In the genomic region with DNA sequence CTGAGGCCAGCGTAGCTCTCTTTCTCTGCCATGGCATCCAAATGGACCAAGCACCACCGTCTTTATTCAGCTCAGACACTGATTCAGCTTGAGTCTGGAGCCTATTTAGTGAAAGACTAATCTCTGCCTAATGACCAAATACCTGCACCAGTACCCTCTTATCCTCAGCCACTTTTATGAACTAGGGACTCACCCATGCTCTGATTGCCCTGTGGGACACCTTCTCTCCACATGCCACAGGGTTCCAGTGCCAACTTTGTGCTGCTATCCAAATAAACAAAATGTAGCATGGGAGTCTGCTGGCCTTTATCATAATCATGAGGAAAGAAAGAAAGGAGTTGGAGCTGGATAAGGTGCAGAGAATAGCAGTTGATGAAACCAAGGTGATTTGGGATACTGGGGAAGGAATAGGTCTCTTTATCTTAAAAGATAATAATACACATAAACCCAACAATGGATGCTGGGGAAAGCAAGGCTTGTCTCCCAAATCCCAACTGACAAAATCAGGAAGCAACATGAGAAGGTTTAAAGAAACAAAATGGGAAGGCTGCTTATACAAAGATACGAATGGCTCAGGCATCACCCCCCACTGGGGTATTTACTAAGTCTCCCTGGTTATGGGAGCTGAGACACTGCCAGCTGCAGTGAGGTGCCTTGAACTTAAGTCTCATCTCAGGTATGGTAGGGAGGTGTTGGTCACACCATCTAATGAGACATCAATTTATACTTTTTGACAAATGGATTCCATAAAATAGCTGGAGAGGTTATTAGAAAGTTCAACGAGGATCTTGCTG, we compare ENCODE assay signal across 18 cellular contexts.
DNase-seq lines count a peak whose midpoint lies in the region; ATAC-seq and TF ChIP-seq lines count a peak whose summit lies in the region.
"Had no signal": no experiment of that assay in that cellular context is flagged by ENCODE, and none has a peak within 500 bp of the region (broad histone marks: within the 10 kb centered on the region; RNA-seq: fewer than 3 reads in every experiment).

No MANE protein-coding gene starts in this region.

- H2BK15ac ChIP-seq in mesendoderm (replicated peaks; ENCODE audit: low read depth) = no peak overlapping the region

- WGBS in mesendoderm (ENCODE audit: extremely low coverage, insufficient coverage, low lambda C conversion rate) = no CpG with 5 or more reads among the region's 4 CpGs

- H3K4ac ChIP-seq in mesendoderm (ENCODE audit: low read depth, low read length) = no peak overlapping the region

- no peaks in the 10 kb centered on the region for H3K79me2 ChIP-seq in mesendoderm (ENCODE audit: control insufficient read depth, insufficient read depth, low read length)

- no peak overlapping the region for H3K56ac ChIP-seq in mesendoderm (ENCODE audit: low read length)

- POLR2A ChIA-PET in HEK293 (lab: Yijun Ruan, JAX) = no interaction called here

- DNase-seq in NCI-H345 (lab: John Stamatoyannopoulos, UW) (peak; percentile 9), NCI-H345 treated with DMSO at 0.1 percent for 48 hours (lab: John Stamatoyannopoulos, UW; ENCODE audit: unreplicated experiment) (no peak), cerebellum (ENCODE audit: low spot score) (peak; percentile 38), mesendoderm (peak; percentile 9), DMS114 treated with DMSO at 0.1 percent for 48 hours (lab: John Stamatoyannopoulos, UW; ENCODE audit: unreplicated experiment) (no peak), HuH-7 (ENCODE audit: low spot score) (no peak)
- DNase-seq: 8988T; BE2C; Caco-2; CD4-positive, alpha-beta T cell; DMS153; DMS79; GF-D8; KG1 had no signal

- H3K4me2 ChIP-seq in mesendoderm (ENCODE audit: low read length) = no peak overlapping the region

- H3K36me3 ChIP-seq in HEK293 (ENCODE audit: control insufficient read depth in 2 of 2, insufficient read depth in 1 of 2, low read length in 2 of 2) = peaks cover 0 to 21% of the 10 kb centered on the region in 2 experiments; a peak in 1 of 3 replicates
- H3K36me3 ChIP-seq in mesendoderm (ENCODE audit: control insufficient read depth, insufficient read depth, low read length) = no peaks in the 10 kb centered on the region
- H3K36me3 ChIP-seq: BE2C, HAP-1 had no signal

- no peaks in the 10 kb centered on the region for H3K27me3 ChIP-seq in mesendoderm (ENCODE audit: insufficient read depth, low read length, poor library complexity)
- H3K27me3 ChIP-seq: BE2C had no signal

- no peaks in the 10 kb centered on the region for H3K4me1 ChIP-seq in HEK293 (ENCODE audit: control insufficient read depth, insufficient read depth, low read length)
- H3K4me1 ChIP-seq in mesendoderm (ENCODE audit: control insufficient read depth, low read depth, low read length) = no peaks in the 10 kb centered on the region
- H3K4me1 ChIP-seq: BE2C, Caco-2 had no signal

- H2AK5ac ChIP-seq in mesendoderm (ENCODE audit: low read length) = no peak overlapping the region

- no peak overlapping the region for H4K8ac ChIP-seq in mesendoderm (ENCODE audit: low read depth, low read length)

- CTCF ChIA-PET in HEK293 (lab: Yijun Ruan, JAX) = interaction anchor here (0.7 to 1.0 kb wide), 3 partner anchors 9 to 578 kb away, joined by 3 to 4 read pairs (median 3); no protein-coding TSS in a partner anchor

- H3K23ac ChIP-seq in mesendoderm (ENCODE audit: low read length) = no peak overlapping the region

- H3K9ac ChIP-seq in mesendoderm (ENCODE audit: low read length) = no peak overlapping the region

- H3K27ac ChIP-seq in HEK293 (ENCODE audit: extremely low read depth, low read depth, low read length) (no peak overlapping the region), mesendoderm (ENCODE audit: low read depth, low read length) (no peak overlapping the region)

- H3K4me3 ChIP-seq in HEK293 (ENCODE audit: low read depth, low read length) (no peak overlapping the region), mesendoderm (ENCODE audit: low read length) (no peak overlapping the region)
- H3K4me3 ChIP-seq: HAP-1 had no signal

- no peak overlapping the region for H2BK5ac ChIP-seq in mesendoderm (ENCODE audit: low read length)

- no peaks in the 10 kb centered on the region for H3K9me3 ChIP-seq in HEK293 (ENCODE audit: control insufficient read depth, insufficient read depth, low read depth, low read length)
- H3K9me3 ChIP-seq: BE2C, Caco-2, HAP-1 had no signal

- H3K18ac ChIP-seq in mesendoderm (ENCODE audit: low read length) = no peak overlapping the region

- H3K79me1 ChIP-seq in mesendoderm (ENCODE audit: low read length) = no peaks in the 10 kb centered on the region

- ATAC-seq in HG03135 (IDR thresholded peaks at IDR 0.05; ENCODE audit: unreplicated experiment) = no peak
- ATAC-seq: HepG2 had no signal

- no peak for TF ChIP-seq CTCF in HEK293 (tag by site-specific recombination; IDR thresholded peaks at IDR 0.05)

- H2BK120ac ChIP-seq in mesendoderm (ENCODE audit: low read depth, low read length) = no peak overlapping the region

- H4K5ac ChIP-seq in mesendoderm (ENCODE audit: low read length) = no peak overlapping the region

TF ChIP-seq in HEK293, 187 proteins besides CTCF, POLR2A, EP300 and RAD21:
- TF ChIP-seq GLIS1 (tag by site-specific recombination; IDR thresholded peaks at IDR 0.05) = 0 out of 2 replicates have a peak, but pooled peaks have one; percentile 20
- TF ChIP-seq ZNF561 (tag by site-specific recombination; IDR thresholded peaks at IDR 0.05; ENCODE audit: borderline replicate concordance) = no peak
TF ChIP-seq in HEK293: peak in this region for 1.

Comparison
In these comparisons a context has a peak if more than half of its experiments do, and no peak if none do; other contexts are left out.
1. DNase-seq: peak in NCI-H345 (single experiment), cerebellum (single experiment) and mesendoderm (single experiment); none in NCI-H345 treated with DMSO at 0.1 percent for 48 hours (single experiment), DMS114 treated with DMSO at 0.1 percent for 48 hours (single experiment) and HuH-7 (single experiment).